Comparison of ENCODE assay signal across 1 cellular context in the genomic region with DNA sequence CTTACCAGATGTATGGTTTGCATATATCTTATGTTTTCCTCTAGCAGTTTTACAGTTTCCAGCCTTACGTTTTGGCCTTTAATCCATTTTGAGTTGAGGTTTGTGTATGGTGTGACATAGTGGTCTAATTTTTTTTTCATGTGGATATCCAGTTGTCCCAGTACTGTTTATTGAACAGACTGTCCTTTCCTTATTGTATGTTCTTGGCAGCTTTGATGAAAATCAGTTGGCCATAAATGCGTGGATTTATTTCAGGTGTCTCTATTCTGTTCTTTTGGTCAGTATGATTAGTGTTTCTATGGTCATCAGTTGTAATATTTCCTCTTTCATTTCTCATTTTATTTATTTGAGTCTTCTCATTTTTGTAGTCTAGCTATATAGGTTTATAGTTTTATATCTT.
TF ChIP-seq lines count a peak whose summit lies in the region.

No MANE protein-coding gene starts in this region.

TF ChIP-seq in K562, 482 proteins besides CTCF, POLR2A, EP300 and RAD21 (continued from another document):
- TF ChIP-seq, protein P1, sequence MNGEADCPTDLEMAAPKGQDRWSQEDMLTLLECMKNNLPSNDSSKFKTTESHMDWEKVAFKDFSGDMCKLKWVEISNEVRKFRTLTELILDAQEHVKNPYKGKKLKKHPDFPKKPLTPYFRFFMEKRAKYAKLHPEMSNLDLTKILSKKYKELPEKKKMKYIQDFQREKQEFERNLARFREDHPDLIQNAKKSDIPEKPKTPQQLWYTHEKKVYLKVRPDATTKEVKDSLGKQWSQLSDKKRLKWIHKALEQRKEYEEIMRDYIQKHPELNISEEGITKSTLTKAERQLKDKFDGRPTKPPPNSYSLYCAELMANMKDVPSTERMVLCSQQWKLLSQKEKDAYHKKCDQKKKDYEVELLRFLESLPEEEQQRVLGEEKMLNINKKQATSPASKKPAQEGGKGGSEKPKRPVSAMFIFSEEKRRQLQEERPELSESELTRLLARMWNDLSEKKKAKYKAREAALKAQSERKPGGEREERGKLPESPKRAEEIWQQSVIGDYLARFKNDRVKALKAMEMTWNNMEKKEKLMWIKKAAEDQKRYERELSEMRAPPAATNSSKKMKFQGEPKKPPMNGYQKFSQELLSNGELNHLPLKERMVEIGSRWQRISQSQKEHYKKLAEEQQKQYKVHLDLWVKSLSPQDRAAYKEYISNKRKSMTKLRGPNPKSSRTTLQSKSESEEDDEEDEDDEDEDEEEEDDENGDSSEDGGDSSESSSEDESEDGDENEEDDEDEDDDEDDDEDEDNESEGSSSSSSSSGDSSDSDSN (IDR thresholded peaks at IDR 0.05; ENCODE audit: borderline replicate concordance in 1 of 2, low read depth in 2 of 2, low read length in 2 of 2), result no peak
- TF ChIP-seq ZNF12 (CRISPR knock-in tag; IDR thresholded peaks at IDR 0.05) (no peak), GABPB1 (CRISPR knock-in tag; IDR thresholded peaks at IDR 0.05) (no peak), FOXP1 (CRISPR knock-in tag; IDR thresholded peaks at IDR 0.05) (no peak), STAT5B (CRISPR knock-in tag; IDR thresholded peaks at IDR 0.05) (no peak)
- TF ChIP-seq, protein P2, sequence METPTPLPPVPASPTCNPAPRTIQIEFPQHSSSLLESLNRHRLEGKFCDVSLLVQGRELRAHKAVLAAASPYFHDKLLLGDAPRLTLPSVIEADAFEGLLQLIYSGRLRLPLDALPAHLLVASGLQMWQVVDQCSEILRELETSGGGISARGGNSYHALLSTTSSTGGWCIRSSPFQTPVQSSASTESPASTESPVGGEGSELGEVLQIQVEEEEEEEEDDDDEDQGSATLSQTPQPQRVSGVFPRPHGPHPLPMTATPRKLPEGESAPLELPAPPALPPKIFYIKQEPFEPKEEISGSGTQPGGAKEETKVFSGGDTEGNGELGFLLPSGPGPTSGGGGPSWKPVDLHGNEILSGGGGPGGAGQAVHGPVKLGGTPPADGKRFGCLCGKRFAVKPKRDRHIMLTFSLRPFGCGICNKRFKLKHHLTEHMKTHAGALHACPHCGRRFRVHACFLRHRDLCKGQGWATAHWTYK (CRISPR knock-in tag; IDR thresholded peaks at IDR 0.05), result no peak
- TF ChIP-seq, protein P3, sequence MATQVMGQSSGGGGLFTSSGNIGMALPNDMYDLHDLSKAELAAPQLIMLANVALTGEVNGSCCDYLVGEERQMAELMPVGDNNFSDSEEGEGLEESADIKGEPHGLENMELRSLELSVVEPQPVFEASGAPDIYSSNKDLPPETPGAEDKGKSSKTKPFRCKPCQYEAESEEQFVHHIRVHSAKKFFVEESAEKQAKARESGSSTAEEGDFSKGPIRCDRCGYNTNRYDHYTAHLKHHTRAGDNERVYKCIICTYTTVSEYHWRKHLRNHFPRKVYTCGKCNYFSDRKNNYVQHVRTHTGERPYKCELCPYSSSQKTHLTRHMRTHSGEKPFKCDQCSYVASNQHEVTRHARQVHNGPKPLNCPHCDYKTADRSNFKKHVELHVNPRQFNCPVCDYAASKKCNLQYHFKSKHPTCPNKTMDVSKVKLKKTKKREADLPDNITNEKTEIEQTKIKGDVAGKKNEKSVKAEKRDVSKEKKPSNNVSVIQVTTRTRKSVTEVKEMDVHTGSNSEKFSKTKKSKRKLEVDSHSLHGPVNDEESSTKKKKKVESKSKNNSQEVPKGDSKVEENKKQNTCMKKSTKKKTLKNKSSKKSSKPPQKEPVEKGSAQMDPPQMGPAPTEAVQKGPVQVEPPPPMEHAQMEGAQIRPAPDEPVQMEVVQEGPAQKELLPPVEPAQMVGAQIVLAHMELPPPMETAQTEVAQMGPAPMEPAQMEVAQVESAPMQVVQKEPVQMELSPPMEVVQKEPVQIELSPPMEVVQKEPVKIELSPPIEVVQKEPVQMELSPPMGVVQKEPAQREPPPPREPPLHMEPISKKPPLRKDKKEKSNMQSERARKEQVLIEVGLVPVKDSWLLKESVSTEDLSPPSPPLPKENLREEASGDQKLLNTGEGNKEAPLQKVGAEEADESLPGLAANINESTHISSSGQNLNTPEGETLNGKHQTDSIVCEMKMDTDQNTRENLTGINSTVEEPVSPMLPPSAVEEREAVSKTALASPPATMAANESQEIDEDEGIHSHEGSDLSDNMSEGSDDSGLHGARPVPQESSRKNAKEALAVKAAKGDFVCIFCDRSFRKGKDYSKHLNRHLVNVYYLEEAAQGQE (CRISPR knock-in tag; IDR thresholded peaks at IDR 0.05; ENCODE audit: low read depth), result no peak
- TF ChIP-seq, protein P4, sequence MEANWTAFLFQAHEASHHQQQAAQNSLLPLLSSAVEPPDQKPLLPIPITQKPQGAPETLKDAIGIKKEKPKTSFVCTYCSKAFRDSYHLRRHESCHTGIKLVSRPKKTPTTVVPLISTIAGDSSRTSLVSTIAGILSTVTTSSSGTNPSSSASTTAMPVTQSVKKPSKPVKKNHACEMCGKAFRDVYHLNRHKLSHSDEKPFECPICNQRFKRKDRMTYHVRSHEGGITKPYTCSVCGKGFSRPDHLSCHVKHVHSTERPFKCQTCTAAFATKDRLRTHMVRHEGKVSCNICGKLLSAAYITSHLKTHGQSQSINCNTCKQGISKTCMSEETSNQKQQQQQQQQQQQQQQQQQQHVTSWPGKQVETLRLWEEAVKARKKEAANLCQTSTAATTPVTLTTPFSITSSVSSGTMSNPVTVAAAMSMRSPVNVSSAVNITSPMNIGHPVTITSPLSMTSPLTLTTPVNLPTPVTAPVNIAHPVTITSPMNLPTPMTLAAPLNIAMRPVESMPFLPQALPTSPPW (CRISPR knock-in tag; IDR thresholded peaks at IDR 0.05), result no peak
TF ChIP-seq in K562: peak in this region for 0.
